Comparison of ENCODE assay signal across 8 cellular contexts in genomic region chr7:99040104-99040958, GRCh38.
A peak's percentile ranks its signal among the peaks of the same experiment; 100 is the strongest.
DNase-seq lines count a peak whose midpoint lies in the region; ATAC-seq and TF ChIP-seq lines count a peak whose summit lies in the region.

No MANE protein-coding gene starts in this region.

- WGBS in right lobe of liver (ENCODE audit: insufficient coverage, low coverage, low lambda C conversion rate, missing lambda C conversion rate), result 66% methylated on average over 22 of the region's 31 CpGs

- DNase-seq in AG04450 (ENCODE audit: low read depth, low spot score), result peak; percentile 61
- peak; percentile 70 for DNase-seq in NCI-H345 (lab: John Stamatoyannopoulos, UW)
- DNase-seq in activated CD4-positive, alpha-beta T cell treated with anti-CD3 and anti-CD28 coated beads, Interleukin-2, amount 50 U/mL, for 24 hours (ENCODE audit: low read depth in 1 of 2, low spot score in 1 of 2), result peak; percentile 23 to 54
- peak; percentile 78 to 93 for DNase-seq in dermis microvascular lymphatic vessel endothelial cell (ENCODE audit: low read depth in 2 of 2)
- peak; percentile 63 to 87 (median 80) for DNase-seq in right lobe of liver
- peak; percentile 33 to 48 for DNase-seq in stimulated activated CD4-positive, alpha-beta T cell treated with anti-CD3 and anti-CD28 coated beads, Interleukin-4, amount 100 ng/mL, for 4 hours
- no peak for DNase-seq in NK-92 (lab: John Stamatoyannopoulos, UW; ENCODE audit: unreplicated experiment)

- H3K36me3 ChIP-seq in right lobe of liver, result peaks cover 0 to 65% (median 24%) of the 10 kb centered on the region in 4 donors

- no peak overlapping the region for H3K4me3 ChIP-seq in AG04450 (ENCODE audit: low read depth, low read length)
- no peak overlapping the region for H3K4me3 ChIP-seq in right lobe of liver

- H3K27me3 ChIP-seq in AG04450 (ENCODE audit: control insufficient read depth, insufficient read depth, low read length) (no peaks in the 10 kb centered on the region), right lobe of liver (no peaks in the 10 kb centered on the region)

- ATAC-seq in GM21723 (IDR thresholded peaks at IDR 0.05; ENCODE audit: unreplicated experiment) (peak; percentile 59), right lobe of liver (peak; percentile 87 to 91 (median 88))

- peaks cover 0 to 29% (median 15%) of the 10 kb centered on the region in 4 donors for H3K4me1 ChIP-seq in right lobe of liver

- TF ChIP-seq POLR2A in right lobe of liver (IDR thresholded peaks at IDR 0.05), result no peak

- H3K27ac ChIP-seq in AG04450 (ENCODE audit: low read depth, low read length) (peak overlapping the region; percentile 57), right lobe of liver (peak overlapping the region in 2 of 3 donors; percentile 27 to 42)

- TF ChIP-seq CTCF in AG04450 (IDR thresholded peaks at IDR 0.05; ENCODE audit: low read depth, low read length), result peak; percentile 74
- TF ChIP-seq CTCF in right lobe of liver (IDR thresholded peaks at IDR 0.05), result peak; percentile 73 to 78 (median 76)

- CTCF ChIA-PET in AG04450 (lab: Charles Lee), result interaction anchor here (0.6 to 2.1 kb wide), 11 partner anchors 9 to 289 kb away, joined by 3 to 24 read pairs (median 4); no protein-coding TSS in a partner anchor

- H3K9me3 ChIP-seq in AG04450 (ENCODE audit: control insufficient read depth, insufficient read depth, low read length), result no peaks in the 10 kb centered on the region; the same call in 1 of the 2 replicates
- H3K9me3 ChIP-seq in right lobe of liver, result no peaks in the 10 kb centered on the region

- intact Hi-C loops in right lobe of liver (cut with DNase I), result no loop called here

- POLR2A ChIA-PET in AG04450 (lab: Yijun Ruan, JAX), result interaction anchor here (0.6 to 0.7 kb wide), 2 partner anchors 10 to 13 kb away, joined by 3 read pairs; no protein-coding TSS in a partner anchor
